Comparison of ENCODE assay signal across 18 cellular contexts in genomic region chr5:106401561-106401960, GRCh38.
DNase-seq lines count a peak whose midpoint lies in the region; ATAC-seq, FAIRE-seq and TF ChIP-seq lines count a peak whose summit lies in the region.
"Had no signal": no experiment of that assay in that cellular context is flagged by ENCODE, and none has a peak within 500 bp of the region (broad histone marks: within the 10 kb centered on the region; RNA-seq: fewer than 3 reads in every experiment).

No MANE protein-coding gene starts in this region.

- H3K36me3 ChIP-seq in ACC112 (ENCODE audit: insufficient read depth, low read length) (no peaks in the 10 kb centered on the region), astrocyte (ENCODE audit: insufficient read depth, low read length) (no peaks in the 10 kb centered on the region)
- H3K36me3 ChIP-seq: BLaER1, HAP-1 had no signal

- FAIRE-seq in astrocyte (lab: Jason Lieb, UNC) = peak; percentile 41
- FAIRE-seq: G401.6, GM12891, HepG2, HTR-8/SVneo had no signal

- H3K4me1 Mint-ChIP-seq in astrocyte (ENCODE audit: low read depth, unreplicated experiment) = peaks cover 25% of the 10 kb centered on the region
- H3K4me1 Mint-ChIP-seq: CD8-positive, alpha-beta memory T cell; GM23338 had no signal

- H3K27me3 Mint-ChIP-seq in astrocyte (ENCODE audit: low read depth, unreplicated experiment) = no peaks in the 10 kb centered on the region
- H3K27me3 Mint-ChIP-seq: CD8-positive, alpha-beta memory T cell had no signal

- intact Hi-C loops in cardiac septum (cut with DNase I) = no loop called here

- H3K27me3 ChIP-seq in ACC112 (ENCODE audit: insufficient read depth, low read length) (no peaks in the 10 kb centered on the region), astrocyte (ENCODE audit: insufficient read depth, low read length) (no peaks in the 10 kb centered on the region)
- H3K27me3 ChIP-seq: BLaER1 had no signal

- no peak for ATAC-seq in GM21825 (IDR thresholded peaks at IDR 0.05; ENCODE audit: unreplicated experiment)
- ATAC-seq: GM23338, HepG2 had no signal

- H3K9me3 Mint-ChIP-seq in astrocyte (ENCODE audit: unreplicated experiment) = no peaks in the 10 kb centered on the region
- H3K9me3 Mint-ChIP-seq: GM23338 had no signal

- no peaks in the 10 kb centered on the region for H3K9me3 ChIP-seq in astrocyte (ENCODE audit: insufficient read depth, low read depth, low read length)
- H3K9me3 ChIP-seq: BLaER1, Caco-2, HAP-1 had no signal

- no peak overlapping the region for H3K9ac ChIP-seq in astrocyte (ENCODE audit: low read length)
- H3K9ac ChIP-seq: BLaER1 had no signal

- peaks cover 31% of the 10 kb centered on the region for H3K4me1 ChIP-seq in ACC112 (ENCODE audit: control insufficient read depth, insufficient read depth, low read length, unreplicated experiment)
- H3K4me1 ChIP-seq in astrocyte (ENCODE audit: insufficient read depth, low read length) = peaks cover 15% of the 10 kb centered on the region
- H3K4me1 ChIP-seq: BLaER1, Caco-2, HAP-1 had no signal

- no peak overlapping the region for H3K4me3 Mint-ChIP-seq in astrocyte (ENCODE audit: unreplicated experiment)
- H3K4me3 Mint-ChIP-seq: CD8-positive, alpha-beta memory T cell; GM23338 had no signal

- H4K20me1 ChIP-seq in astrocyte (ENCODE audit: insufficient read depth, low read length) = no peaks in the 10 kb centered on the region
- H4K20me1 ChIP-seq: BLaER1 had no signal

- no peak for TF ChIP-seq CTCF in astrocyte (IDR thresholded peaks at IDR 0.05; ENCODE audit: insufficient read depth, low read depth, low read length)
- no peak for TF ChIP-seq CTCF in fibroblast of mammary gland (conservative IDR thresholded peaks at IDR 0.05; ENCODE audit: control insufficient read depth, insufficient read depth, low read depth, low read length)

- H3K36me3 Mint-ChIP-seq in astrocyte (ENCODE audit: low read depth, unreplicated experiment) = no peaks in the 10 kb centered on the region
- H3K36me3 Mint-ChIP-seq: CD8-positive, alpha-beta memory T cell had no signal

- DNase-seq in ELR (ENCODE audit: low read depth) (peak; percentile 24), astrocyte (ENCODE audit: low read depth) (no peak), fibroblast of mammary gland (ENCODE audit: low read depth) (peak; percentile 19), NCI-H446 treated with DMSO at 0.1 percent for 48 hours (lab: John Stamatoyannopoulos, UW) (no peak), cardiac septum (ENCODE audit: low spot score) (no peak)
- DNase-seq: AML-193; Caco-2; CD8-positive, alpha-beta memory T cell; DMS79 had no signal

- no peak overlapping the region for H3K27ac ChIP-seq in ACC112 (ENCODE audit: low read depth, low read length)
- H3K27ac ChIP-seq in astrocyte (ENCODE audit: low read depth, low read length) = no peak overlapping the region
- H3K27ac ChIP-seq: BLaER1 had no signal

- no peak overlapping the region for H3K4me3 ChIP-seq in ACC112 (ENCODE audit: low read depth, low read length)
- H3K4me3 ChIP-seq in astrocyte (ENCODE audit: insufficient read depth, low read depth, low read length) = no peak overlapping the region
- H3K4me3 ChIP-seq in fibroblast of mammary gland (ENCODE audit: control insufficient read depth, low read depth, low read length) = no peak overlapping the region
- H3K4me3 ChIP-seq: BLaER1, GM23338, HAP-1 had no signal

- H3K27ac Mint-ChIP-seq in astrocyte (ENCODE audit: unreplicated experiment) = no peak overlapping the region
- H3K27ac Mint-ChIP-seq: CD8-positive, alpha-beta memory T cell; GM23338 had no signal

- H3K4me2 ChIP-seq in astrocyte (ENCODE audit: low read length) = no peak overlapping the region
- H3K4me2 ChIP-seq: BLaER1, GM23338 had no signal

- no peaks in the 10 kb centered on the region for H3K79me2 ChIP-seq in ACC112 (ENCODE audit: control insufficient read depth, insufficient read depth, low read length, unreplicated experiment)
- H3K79me2 ChIP-seq in astrocyte (ENCODE audit: insufficient read depth, low read length) = no peaks in the 10 kb centered on the region

- peak overlapping the region; percentile 9 for H2AFZ ChIP-seq in ACC112 (ENCODE audit: low read length, unreplicated experiment)
- no peak overlapping the region for H2AFZ ChIP-seq in astrocyte (ENCODE audit: low read depth, low read length)
- H2AFZ ChIP-seq: GM23338 had no signal

Comparison
In these comparisons a context has a peak if more than half of its experiments do, and no peak if none do; other contexts are left out.
1. DNase-seq: peak in ELR (single experiment) and fibroblast of mammary gland (single experiment); none in astrocyte (single experiment), NCI-H446 treated with DMSO at 0.1 percent for 48 hours (single experiment) and cardiac septum (single experiment).